In genomic region chr14:103089386-103090335, GRCh38 we compare ENCODE assay signal across 1 cellular context.
TF ChIP-seq lines count a peak whose summit lies in the region.

No MANE protein-coding gene starts in this region.

TF ChIP-seq in IMR-90, 13 proteins besides CTCF, POLR2A, EP300 and RAD21:
- TF ChIP-seq FOS (IDR thresholded peaks at IDR 0.05; ENCODE audit: low read depth, low read length) (no peak), BHLHE40 (IDR thresholded peaks at IDR 0.05; ENCODE audit: low read depth, low read length) (no peak), ELK1 (IDR thresholded peaks at IDR 0.05; ENCODE audit: borderline replicate concordance, low read depth, low read length) (no peak), MXI1 (IDR thresholded peaks at IDR 0.05; ENCODE audit: borderline replicate concordance, low read depth, low read length) (no peak), RFX5 (IDR thresholded peaks at IDR 0.05; ENCODE audit: low read depth, low read length) (no peak), CEBPB (IDR thresholded peaks at IDR 0.05; ENCODE audit: low read depth, low read length) (no peak), MAFK (IDR thresholded peaks at IDR 0.05; ENCODE audit: low read depth, low read length) (no peak), SMC3 (IDR thresholded peaks at IDR 0.05; ENCODE audit: low read depth, low read length) (no peak), USF2 (IDR thresholded peaks at IDR 0.05; ENCODE audit: low read depth, low read length) (no peak)
TF ChIP-seq in IMR-90: peak in this region for 0.
